In genomic region chr15:64842099-64842940, GRCh38 we compare ENCODE assay signal across 1 cellular context.
A peak's percentile ranks its signal among the peaks of the same experiment; 100 is the strongest.
TF ChIP-seq lines count a peak whose summit lies in the region.

No MANE protein-coding gene starts in this region.

TF ChIP-seq in H1, 55 proteins besides CTCF, POLR2A, EP300 and RAD21:
- TF ChIP-seq GABPA (IDR thresholded peaks at IDR 0.05; ENCODE audit: borderline replicate concordance, insufficient read depth, low read length), result no peak
- peak in 1 of 2 experiments; percentile 41; a peak in 1 of 4 replicates for TF ChIP-seq HDAC2 (IDR thresholded peaks at IDR 0.05; ENCODE audit: borderline replicate concordance in 1 of 2, low read depth in 2 of 2, low read length in 2 of 2)
- TF ChIP-seq KDM1A (IDR thresholded peaks at IDR 0.05; ENCODE audit: borderline replicate concordance, low read length), result peak; percentile 75
